ENCODE assay signal across 9 cellular contexts in genomic region chr6:123802351-123802696, GRCh38. TPM values are rescaled to one million over a fixed set of nuclear protein-coding genes. Genes with fewer than 3 reads are reported as not detected.
A peak's percentile ranks its signal among the peaks of the same experiment; 100 is the strongest.
DNase-seq lines count a peak whose midpoint lies in the region; ATAC-seq and TF ChIP-seq lines count a peak whose summit lies in the region.
"Had no signal": no experiment of that assay in that cellular context is flagged by ENCODE, and none has a peak within 500 bp of the region (broad histone marks: within the 10 kb centered on the region; RNA-seq: fewer than 3 reads in every experiment).

No MANE protein-coding gene starts in this region.

- peaks cover 3% of the 10 kb centered on the region for H3K4me1 ChIP-seq in effector memory CD4-positive, alpha-beta T cell (ENCODE audit: control insufficient read depth, insufficient read depth, low read length, poor library complexity, severe bottlenecking)

- H3K27ac ChIP-seq in effector memory CD4-positive, alpha-beta T cell (ENCODE audit: insufficient read depth, low read length, poor library complexity, severe bottlenecking), result no peak overlapping the region

- peak; percentile 17 for ATAC-seq in GM18867 (IDR thresholded peaks at IDR 0.05; ENCODE audit: unreplicated experiment)
- ATAC-seq in HG02623 (IDR thresholded peaks at IDR 0.05; ENCODE audit: unreplicated experiment), result peak; percentile 5

- peak; percentile 0 for DNase-seq in SW480 (ENCODE audit: low spot score)
- DNase-seq in osteocyte (ENCODE audit: extremely low spot score, unreplicated experiment), result no peak
- DNase-seq in endothelial cell (ENCODE audit: low spot score), result no peak
- no peak for DNase-seq in effector memory CD4-positive, alpha-beta T cell
- DNase-seq in NCI-H748 treated with DMSO at 0.1 percent for 48 hours (lab: John Stamatoyannopoulos, UW), result no peak
- DNase-seq in KG1 (lab: John Stamatoyannopoulos, UW), result no peak

- no peak overlapping the region for H3K4me3 ChIP-seq in effector memory CD4-positive, alpha-beta T cell (ENCODE audit: insufficient read depth, low read depth, low read length, poor library complexity, severe bottlenecking)

- peaks cover 28% of the 10 kb centered on the region for H3K4me1 Mint-ChIP-seq in osteocyte (ENCODE audit: unreplicated experiment)
- peaks cover 21% of the 10 kb centered on the region for H3K4me1 Mint-ChIP-seq in endothelial cell (ENCODE audit: unreplicated experiment)

- H3K36me3 ChIP-seq in effector memory CD4-positive, alpha-beta T cell (ENCODE audit: control insufficient read depth, insufficient read depth, low read length), result no peaks in the 10 kb centered on the region

- H3K4me3 Mint-ChIP-seq in osteocyte (ENCODE audit: unreplicated experiment) (peak overlapping the region; percentile 96), endothelial cell (ENCODE audit: unreplicated experiment) (no peak overlapping the region)

- TF ChIP-seq CTCF in osteocyte (IDR thresholded peaks at IDR 0.05) (no peak), endothelial cell (IDR thresholded peaks at IDR 0.05; ENCODE audit: unreplicated experiment) (no peak)

- no peaks in the 10 kb centered on the region for H3K9me3 ChIP-seq in effector memory CD4-positive, alpha-beta T cell (ENCODE audit: control insufficient read depth, low read length)

- H3K9me3 Mint-ChIP-seq in osteocyte (ENCODE audit: unreplicated experiment) (no peaks in the 10 kb centered on the region), endothelial cell (ENCODE audit: unreplicated experiment) (no peaks in the 10 kb centered on the region)
- H3K9me3 Mint-ChIP-seq: T-helper 1 cell treated with Interleukin-12 subunit alpha and Interleukin-12 subunit beta and Interleukin-4 antibody, amounts not matched to agents 30 μg/mL and 1 μg/mL, for 36 hours had no signal

- H3K36me3 Mint-ChIP-seq in osteocyte (ENCODE audit: unreplicated experiment) (no peaks in the 10 kb centered on the region), endothelial cell (ENCODE audit: low read depth, unreplicated experiment) (no peaks in the 10 kb centered on the region)

- H3K27me3 Mint-ChIP-seq in osteocyte (ENCODE audit: unreplicated experiment), result no peaks in the 10 kb centered on the region
- peaks cover 5% of the 10 kb centered on the region for H3K27me3 Mint-ChIP-seq in endothelial cell (ENCODE audit: unreplicated experiment)

- peaks cover 6% of the 10 kb centered on the region for H3K27me3 ChIP-seq in effector memory CD4-positive, alpha-beta T cell (replicated peaks; ENCODE audit: control insufficient read depth, insufficient read depth, low read length, poor library complexity, severe bottlenecking)

- peak overlapping the region; percentile 90 for H3K27ac Mint-ChIP-seq in osteocyte (ENCODE audit: unreplicated experiment)
- H3K27ac Mint-ChIP-seq in endothelial cell (ENCODE audit: unreplicated experiment), result no peak overlapping the region
- H3K27ac Mint-ChIP-seq: T-helper 1 cell treated with Interleukin-12 subunit alpha and Interleukin-12 subunit beta and Interleukin-4 antibody, amounts not matched to agents 30 μg/mL and 1 μg/mL, for 36 hours had no signal

RNA-seq across cellular contexts. Expression of gene NKAIN2, which starts 1.3 kb away (rescaled TPM):
- total RNA-seq in osteocyte, result 17.8 and 28.0 TPM in 2 replicates
- total RNA-seq in endothelial cell (ENCODE audit: unreplicated experiment), result 9.5 TPM
